1 cellular context compared by ENCODE assay signal in genomic region chr2:191870744-191871143, GRCh38.
TF ChIP-seq lines count a peak whose summit lies in the region.

No MANE protein-coding gene starts in this region.

TF ChIP-seq in H1, 55 proteins besides CTCF, POLR2A, EP300 and RAD21:
- TF ChIP-seq SUZ12 (IDR thresholded peaks at IDR 0.05; ENCODE audit: low read length), result no peak
- TF ChIP-seq EGR1 (IDR thresholded peaks at IDR 0.05; ENCODE audit: borderline replicate concordance, low read depth, low read length), result no peak
- TF ChIP-seq SP4 (IDR thresholded peaks at IDR 0.05; ENCODE audit: low read length), result no peak
- TF ChIP-seq KDM5A (IDR thresholded peaks at IDR 0.05; ENCODE audit: low read length), result no peak
- no peak for TF ChIP-seq MAX (IDR thresholded peaks at IDR 0.05)
- no peak for TF ChIP-seq TEAD4 (IDR thresholded peaks at IDR 0.05; ENCODE audit: low read depth, low read length)
- TF ChIP-seq SAP30 (IDR thresholded peaks at IDR 0.05; ENCODE audit: insufficient read depth, insufficient replicate concordance, low read length), result no peak
- TF ChIP-seq TAF1 (IDR thresholded peaks at IDR 0.05; ENCODE audit: low read depth, low read length), result no peak
- no peak for TF ChIP-seq GABPA (IDR thresholded peaks at IDR 0.05; ENCODE audit: borderline replicate concordance, insufficient read depth, low read length)
- no peak for TF ChIP-seq JUND (IDR thresholded peaks at IDR 0.05; ENCODE audit: low read length)
- TF ChIP-seq, protein P1, sequence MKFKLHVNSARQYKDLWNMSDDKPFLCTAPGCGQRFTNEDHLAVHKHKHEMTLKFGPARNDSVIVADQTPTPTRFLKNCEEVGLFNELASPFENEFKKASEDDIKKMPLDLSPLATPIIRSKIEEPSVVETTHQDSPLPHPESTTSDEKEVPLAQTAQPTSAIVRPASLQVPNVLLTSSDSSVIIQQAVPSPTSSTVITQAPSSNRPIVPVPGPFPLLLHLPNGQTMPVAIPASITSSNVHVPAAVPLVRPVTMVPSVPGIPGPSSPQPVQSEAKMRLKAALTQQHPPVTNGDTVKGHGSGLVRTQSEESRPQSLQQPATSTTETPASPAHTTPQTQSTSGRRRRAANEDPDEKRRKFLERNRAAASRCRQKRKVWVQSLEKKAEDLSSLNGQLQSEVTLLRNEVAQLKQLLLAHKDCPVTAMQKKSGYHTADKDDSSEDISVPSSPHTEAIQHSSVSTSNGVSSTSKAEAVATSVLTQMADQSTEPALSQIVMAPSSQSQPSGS (IDR thresholded peaks at IDR 0.05; ENCODE audit: low read length), result no peak
- TF ChIP-seq BRCA1 (IDR thresholded peaks at IDR 0.05; ENCODE audit: low read depth, low read length), result no peak
- no peak for TF ChIP-seq FOSL1 (IDR thresholded peaks at IDR 0.05; ENCODE audit: insufficient read depth, low read depth, low read length)
- no peak for TF ChIP-seq SRF (IDR thresholded peaks at IDR 0.05; ENCODE audit: low read depth, low read length)
- TF ChIP-seq CTBP2 (IDR thresholded peaks at IDR 0.05; ENCODE audit: borderline replicate concordance, insufficient read depth, insufficient read length, low read length), result no peak
